Comparison of ENCODE assay signal across 8 cellular contexts in the genomic region with DNA sequence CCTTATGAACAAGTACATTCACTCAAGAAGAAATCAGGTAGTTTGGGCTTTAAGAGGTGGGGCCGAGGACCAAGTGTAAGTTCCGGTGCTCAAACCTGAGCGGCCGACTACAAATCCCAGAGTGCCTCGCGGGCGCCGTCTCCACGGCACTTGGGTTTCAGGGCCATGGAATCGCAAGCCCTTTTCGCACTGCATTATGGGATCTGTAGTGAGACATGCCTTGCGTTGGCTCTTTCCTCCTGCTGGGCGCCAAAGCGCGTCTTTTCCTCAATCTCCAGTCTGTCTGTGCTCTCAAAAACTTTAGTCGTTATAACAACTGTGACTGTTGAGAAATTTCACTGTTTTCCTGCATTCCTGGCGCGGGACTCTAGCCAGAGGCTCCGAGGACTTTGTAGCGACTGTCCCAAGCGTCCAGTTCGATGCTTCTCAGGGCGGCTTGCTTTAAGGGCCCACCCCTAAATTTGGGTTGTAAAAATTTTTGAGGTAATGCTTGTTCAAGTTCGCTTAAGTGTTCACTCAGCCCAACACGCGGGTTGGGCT. TPM values are rescaled to one million over a fixed set of nuclear protein-coding genes. Genes with fewer than 3 reads are reported as not detected.
DNase-seq lines count a peak whose midpoint lies in the region; ATAC-seq and TF ChIP-seq lines count a peak whose summit lies in the region.

No MANE protein-coding gene starts in this region.

- H3K9me3 Mint-ChIP-seq in activated T-cell treated with anti-CD3 and anti-CD28 coated beads, Interleukin-2, amount 50 U/mL, for 24 hours: no peaks in the 10 kb centered on the region

- TF ChIP-seq CTCF in PC-9 (conservative IDR thresholded peaks at IDR 0.05): no peak

- intact Hi-C loops in PC-9 (cut with micrococcal nuclease; ENCODE audit: unreplicated experiment): loop anchor here (2.0 kb wide), 1 partner anchor 394 kb away; a partner anchor contains a TSS

- H3K27me3 Mint-ChIP-seq in activated T-cell treated with anti-CD3 and anti-CD28 coated beads, Interleukin-2, amount 50 U/mL, for 24 hours: no peaks in the 10 kb centered on the region

- no peaks in the 10 kb centered on the region for H3F3A ChIP-seq in PC-9 (ENCODE audit: insufficient read depth, low read depth)

- 0 out of 2 replicates have a peak overlapping the region, but pooled peaks have one; percentile 7 for H3K27ac ChIP-seq in PC-9
- peak overlapping the region; percentile 79 to 93 for H3K27ac ChIP-seq in esophagus (ENCODE audit: low read depth in 2 of 2, low read length in 1 of 2)

- peak overlapping the region; percentile 100 for H3K27ac Mint-ChIP-seq in activated T-cell treated with anti-CD3 and anti-CD28 coated beads, Interleukin-2, amount 50 U/mL, for 24 hours

- H3K4me1 ChIP-seq in PC-9 (replicated peaks; ENCODE audit: insufficient read depth) (peaks cover 46% of the 10 kb centered on the region), esophagus (ENCODE audit: control insufficient read depth in 2 of 2, insufficient read depth in 2 of 2, low read length in 1 of 2) (peaks cover 0 to 4% of the 10 kb centered on the region in 2 donors)

- CTCF ChIA-PET in PC-9 (lab: Charles Lee): no interaction called here

- BruUV-seq in PC-9 (replicated peaks; lab: Mats Ljungman, UMichigan): no TSS peak

- peak overlapping the region; percentile 99 for H3K4me2 ChIP-seq in PC-9

- H3K27me3 ChIP-seq in PC-9 (ENCODE audit: insufficient read depth, low read depth) (no peaks in the 10 kb centered on the region), esophagus (ENCODE audit: control insufficient read depth in 1 of 2, insufficient read depth in 2 of 2, low read length in 2 of 2) (no peaks in the 10 kb centered on the region)

- DNase-seq in DMS153 (lab: John Stamatoyannopoulos, UW) (peak; percentile 93), KG1 (lab: John Stamatoyannopoulos, UW) (peak; percentile 97), PC-9 (peak; percentile 92 to 93), mucosa of gallbladder (ENCODE audit: low spot score) (peak; percentile 99)
- peak; percentile 92 for DNase-seq in activated T-cell treated with anti-CD3 and anti-CD28 coated beads, Interleukin-2, amount 50 U/mL, for 24 hours
- DNase-seq in stimulated activated CD8-positive, alpha-beta memory T cell treated with anti-CD3 and anti-CD28 coated beads, Interleukin-4, amount 100 ng/mL, for 1 hour (ENCODE audit: low read depth in 2 of 2, low spot score in 1 of 2): peak; percentile 77 to 92

- no peaks in the 10 kb centered on the region for H3K9me3 ChIP-seq in PC-9 (ENCODE audit: insufficient read depth, low read depth)
- no peaks in the 10 kb centered on the region for H3K9me3 ChIP-seq in esophagus (ENCODE audit: control insufficient read depth in 2 of 2, insufficient read depth in 1 of 2, low read depth in 1 of 2, low read length in 1 of 2)

- H3K4me3 ChIP-seq in PC-9 (peak overlapping the region; percentile 78), esophagus (ENCODE audit: low read depth in 1 of 2, low read length in 2 of 2) (peak overlapping the region; percentile 93 to 99)

- peak; percentile 81 for ATAC-seq in GM21737 (IDR thresholded peaks at IDR 0.05; ENCODE audit: unreplicated experiment)

- peak overlapping the region; percentile 100 for H2AFZ ChIP-seq in PC-9

- 0% methylated on average over 26 of the region's 26 CpGs for WGBS in esophagus, 2 donors

- peak overlapping the region; percentile 97 for H3K4me3 Mint-ChIP-seq in activated T-cell treated with anti-CD3 and anti-CD28 coated beads, Interleukin-2, amount 50 U/mL, for 24 hours

- peaks cover 4% of the 10 kb centered on the region; the same call in 1 of the 2 replicates for H4K20me1 ChIP-seq in PC-9 (ENCODE audit: insufficient read depth)

- POLR2A ChIA-PET in PC-9 (lab: Charles Lee; ENCODE audit: unreplicated experiment): no interaction called here

- peaks cover 34% of the 10 kb centered on the region for H3K36me3 Mint-ChIP-seq in activated T-cell treated with anti-CD3 and anti-CD28 coated beads, Interleukin-2, amount 50 U/mL, for 24 hours (ENCODE audit: low read depth)

- no peaks in the 10 kb centered on the region for H3K9me2 ChIP-seq in PC-9 (ENCODE audit: insufficient read depth)

- peaks cover 36% of the 10 kb centered on the region for H3K79me2 ChIP-seq in PC-9 (ENCODE audit: low read depth)

- H3K4me1 Mint-ChIP-seq in activated T-cell treated with anti-CD3 and anti-CD28 coated beads, Interleukin-2, amount 50 U/mL, for 24 hours (ENCODE audit: low read depth): peaks cover 68% of the 10 kb centered on the region

- H3K36me3 ChIP-seq in PC-9 (ENCODE audit: low read depth) (no peaks in the 10 kb centered on the region; the same call in 1 of the 2 replicates), esophagus (ENCODE audit: control insufficient read depth in 2 of 2, insufficient read depth in 2 of 2, low read length in 1 of 2) (no peaks in the 10 kb centered on the region)

RNA-seq across cellular contexts. Expression of a gene that starts 0.4 kb away (rescaled TPM):
- total RNA-seq in PC-9 (2021): 49.9 and 56.5 TPM in 2 replicates
- polyA plus RNA-seq in esophagus: 10 to 100 TPM; 14.3 to 43.1 TPM
- 88.1 TPM for total RNA-seq in mucosa of gallbladder

RNA-seq across cellular contexts. Expression of a gene that starts 3.2 kb away (rescaled TPM):
- total RNA-seq in PC-9 (2021) (7.0 and 8.0 TPM in 2 replicates), mucosa of gallbladder (14.7 TPM)
- polyA plus RNA-seq in esophagus: 1 to 10 TPM; 4.2 to 5.1 TPM

Comparison
In these comparisons a context has a peak if more than half of its experiments do, and no peak if none do; other contexts are left out.
1. Peak in every context shown above with its lines: DNase-seq, ATAC-seq, H3K4me3 ChIP-seq and H3K27ac ChIP-seq.